ENCODE assay signal across 33 cellular contexts in genomic region chr9:115686069-115686468, GRCh38.
"Had no signal": no experiment of that assay in that cellular context is flagged by ENCODE, and none has a peak within 500 bp of the region (broad histone marks: within the 10 kb centered on the region; RNA-seq: fewer than 3 reads in every experiment).

No MANE protein-coding gene starts in this region.

- H3K4me1 ChIP-seq: adrenal gland, ascending aorta, body of pancreas, breast epithelium had no signal

- FAIRE-seq: bronchial epithelial cell had no signal

- H3K27ac ChIP-seq: adrenal gland, ascending aorta, body of pancreas, brain microvascular endothelial cell, breast epithelium, cardiac muscle cell had no signal

- DNase-seq: activated effector memory CD4-positive, alpha-beta T cell treated with anti-CD3 and anti-CD28 coated beads, Interleukin-2, amount 50 U/mL, for 16 hours; activated effector memory CD4-positive, alpha-beta T cell treated with Interleukin-2 at 50 U/mL for 16 hours; activated gamma-delta T cell; activated gamma-delta T cell treated with Interleukin-2 at 50 U/mL for 16 hours; activated naive CD4-positive, alpha-beta T cell; activated naive CD4-positive, alpha-beta T cell treated with anti-CD3 and anti-CD28 coated beads for 36 hours; activated naive CD4-positive, alpha-beta T cell treated with anti-CD3 and anti-CD28 coated beads, Interleukin-2, amount 10 ng/mL, durations not matched to agents 7 days and 5 days; activated naive CD4-positive, alpha-beta T cell treated with anti-CD3 and anti-CD28 coated beads, Interleukin-2, amount 50 U/mL, for 16 hours; activated naive CD4-positive, alpha-beta T cell treated with Interleukin-2 at 50 U/mL for 16 hours; activated naive CD8-positive, alpha-beta T cell treated with anti-CD3 and anti-CD28 coated beads for 36 hours; activated naive CD8-positive, alpha-beta T cell treated with anti-CD3 and anti-CD28 coated beads, Interleukin-2, amount 10 ng/mL, durations not matched to agents 7 days and 5 days; activated naive CD8-positive, alpha-beta T cell treated with anti-CD3 and anti-CD28 coated beads, Interleukin-2, amount 50 U/mL, for 24 hours; activated T-cell treated with anti-CD3 and anti-CD28 coated beads, Interleukin-2, amount 50 U/mL, for 1 hour; activated T-cell treated with anti-CD3 and anti-CD28 coated beads, Interleukin-2, amount 50 U/mL, for 24 hours; activated T-cell treated with anti-CD3 and anti-CD28 coated beads, Interleukin-2, amount 50 U/mL, for 4 hours; activated T-cell treated with anti-CD3 and anti-CD28 coated beads, Interleukin-2, amount 50 U/mL, for 48 hours; activated T-cell treated with anti-CD3 and anti-CD28 coated beads, Interleukin-2, amount 50 U/mL, for 72 hours; adrenal gland; amniotic stem cell; amygdala; anterior cingulate cortex; aorta; body of pancreas; brain microvascular endothelial cell; caudate nucleus; central memory CD4-positive, alpha-beta T cell; cerebellar nuclear complex had no signal

- H3K4me3 ChIP-seq: adrenal gland, ascending aorta, body of pancreas, breast epithelium, cardiac muscle cell had no signal

- ATAC-seq: activated naive CD4-positive, alpha-beta T cell treated with anti-CD3 and anti-CD28 coated beads, Interleukin-2, amount 50 U/mL, for 72 hours; activated naive CD8-positive, alpha-beta T cell treated with anti-CD3 and anti-CD28 coated beads, Interleukin-2, amount 50 U/mL, for 24 hours; activated T-cell treated with anti-CD3 and anti-CD28 coated beads, Interleukin-2, amount 50 U/mL, for 4 hours; activated T-cell treated with anti-CD3 and anti-CD28 coated beads, Interleukin-2, amount 50 U/mL, for 72 hours; activated T-helper 17 cell treated with anti-CD3 and anti-CD28 coated beads, Interleukin-2, amount 50 U/mL, for 72 hours; body of pancreas had no signal

- H3K9me3 ChIP-seq: adrenal gland, body of pancreas, breast epithelium had no signal

- H3K27me3 ChIP-seq: adrenal gland, ascending aorta, body of pancreas, brain microvascular endothelial cell, breast epithelium, cardiac muscle cell had no signal

- H3K36me3 ChIP-seq: adrenal gland, ascending aorta, brain microvascular endothelial cell, breast epithelium, cardiac muscle cell had no signal
